ENCODE assay signal across 8 cellular contexts in the genomic region with DNA sequence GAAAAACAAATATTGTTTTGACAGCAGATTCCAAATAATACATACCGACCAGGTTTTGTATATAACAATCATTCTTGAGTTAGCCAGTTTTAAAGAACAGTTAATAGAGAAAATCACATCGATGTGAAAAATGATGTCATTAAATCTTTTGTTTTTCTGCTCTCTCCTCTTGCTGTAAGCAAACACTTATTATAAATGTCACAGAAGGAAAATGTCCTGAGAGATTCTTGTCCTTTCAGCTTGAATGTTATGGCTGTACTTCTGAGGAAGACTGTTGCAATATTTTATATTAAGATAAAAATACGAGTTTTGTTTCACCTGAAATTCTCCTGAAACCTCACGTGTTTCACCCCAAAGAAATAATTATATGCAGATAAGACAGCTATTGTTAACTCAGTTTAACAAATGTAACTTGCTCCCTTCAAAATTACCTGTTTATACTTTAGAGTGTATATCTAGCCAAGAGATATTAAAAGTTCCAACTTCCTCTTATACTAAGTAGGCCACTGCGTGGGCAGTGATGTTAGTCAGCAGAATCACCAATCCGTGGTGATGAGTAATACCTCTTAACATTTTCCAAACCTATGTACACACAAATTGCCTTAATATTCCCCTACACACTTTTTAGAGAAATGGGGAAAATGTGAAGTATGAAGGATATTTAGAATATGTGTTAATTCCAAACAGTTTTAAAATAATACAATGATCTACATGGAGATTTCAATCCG.
A peak's percentile ranks its signal among the peaks of the same experiment; 100 is the strongest.
DNase-seq lines count a peak whose midpoint lies in the region; ATAC-seq and TF ChIP-seq lines count a peak whose summit lies in the region.

No MANE protein-coding gene starts in this region.

- H3K36me3 ChIP-seq in lung (ENCODE audit: control insufficient read depth in 2 of 2, insufficient read depth in 2 of 2, low read length in 2 of 2), result no peaks in the 10 kb centered on the region

- H3K27ac ChIP-seq in lung (ENCODE audit: low read depth in 1 of 2, low read length in 1 of 2), result no peak overlapping the region

- H3K36me3 Mint-ChIP-seq in activated T-helper 1 cell treated with anti-CD3 and anti-CD28 coated beads, Interleukin-12 subunit alpha, Interleukin-12 subunit beta, Interleukin-2, Interleukin-4 antibody, amounts not matched to agents 30 ng/mL and 10 ng/mL and 1 ng/mL, durations not matched to agents 14 hours and 24 hours and 36 hours (ENCODE audit: low read depth), result peaks cover 3% of the 10 kb centered on the region

- H3K9me3 ChIP-seq in lung (ENCODE audit: control insufficient read depth in 2 of 2, insufficient read depth in 1 of 2, low read length in 1 of 2), result peaks cover 0 to 4% of the 10 kb centered on the region in 2 donors

- peak overlapping the region; percentile 41 for H3K27ac Mint-ChIP-seq in activated T-helper 1 cell treated with anti-CD3 and anti-CD28 coated beads, Interleukin-12 subunit alpha, Interleukin-12 subunit beta, Interleukin-2, Interleukin-4 antibody, amounts not matched to agents 30 ng/mL and 10 ng/mL and 1 ng/mL, durations not matched to agents 14 hours and 24 hours and 36 hours

- peak overlapping the region; percentile 51 for H3K4me3 Mint-ChIP-seq in activated T-helper 1 cell treated with anti-CD3 and anti-CD28 coated beads, Interleukin-12 subunit alpha, Interleukin-12 subunit beta, Interleukin-2, Interleukin-4 antibody, amounts not matched to agents 30 ng/mL and 10 ng/mL and 1 ng/mL, durations not matched to agents 14 hours and 24 hours and 36 hours

- intact Hi-C loops in activated T-helper 1 cell treated with anti-CD3 and anti-CD28 coated beads, Interleukin-12 subunit alpha, Interleukin-12 subunit beta, Interleukin-2, Interleukin-4 antibody, amounts not matched to agents 30 ng/mL and 10 ng/mL and 1 ng/mL, durations not matched to agents 14 hours and 24 hours and 36 hours (cut with micrococcal nuclease), result loop anchor here (2.0 to 5.0 kb wide), 2 partner anchors 101 to 323 kb away; no protein-coding TSS in a partner anchor

- peaks cover 14% of the 10 kb centered on the region for H3K9me3 Mint-ChIP-seq in activated T-helper 1 cell treated with anti-CD3 and anti-CD28 coated beads, Interleukin-12 subunit alpha, Interleukin-12 subunit beta, Interleukin-2, Interleukin-4 antibody, amounts not matched to agents 30 ng/mL and 10 ng/mL and 1 ng/mL, durations not matched to agents 14 hours and 24 hours and 36 hours

- no peaks in the 10 kb centered on the region for H3K27me3 ChIP-seq in lung (ENCODE audit: control insufficient read depth, insufficient read depth)

- peaks cover 24% of the 10 kb centered on the region for H3K4me1 Mint-ChIP-seq in activated T-helper 1 cell treated with anti-CD3 and anti-CD28 coated beads, Interleukin-12 subunit alpha, Interleukin-12 subunit beta, Interleukin-2, Interleukin-4 antibody, amounts not matched to agents 30 ng/mL and 10 ng/mL and 1 ng/mL, durations not matched to agents 14 hours and 24 hours and 36 hours (ENCODE audit: low read depth)

- DNase-seq in DMS53 (lab: John Stamatoyannopoulos, UW) (peak; percentile 74), lung (ENCODE audit: low spot score) (no peak), NCI-H1694 treated with DMSO at 0.1 percent for 48 hours (lab: John Stamatoyannopoulos, UW) (no peak), pons (ENCODE audit: low spot score) (no peak)
- no peak for DNase-seq in activated T-helper 1 cell treated with anti-CD3 and anti-CD28 coated beads, Interleukin-12 subunit alpha, Interleukin-12 subunit beta, Interleukin-2, Interleukin-4 antibody, amounts not matched to agents 30 ng/mL and 10 ng/mL and 1 ng/mL, durations not matched to agents 14 hours and 24 hours and 36 hours (ENCODE audit: low spot score)

- WGBS in lung, 2 donors, result 49 to 68% methylated on average over 7 of the region's 7 CpGs

- H3K4me3 ChIP-seq in lung, result no peak overlapping the region

- ATAC-seq in HG02885 (IDR thresholded peaks at IDR 0.05; ENCODE audit: poor library complexity, unreplicated experiment) (peak; percentile 75), lung (ENCODE audit: insufficient read depth, low FRiP score) (peak; percentile 92), HG03095 (IDR thresholded peaks at IDR 0.05; ENCODE audit: unreplicated experiment) (no peak), HG02763 (IDR thresholded peaks at IDR 0.05; ENCODE audit: unreplicated experiment) (no peak)

- H3K4me1 ChIP-seq in lung (ENCODE audit: control insufficient read depth in 2 of 2, insufficient read depth in 2 of 2, low read length in 2 of 2), result no peaks in the 10 kb centered on the region

- H3K27me3 Mint-ChIP-seq in activated T-helper 1 cell treated with anti-CD3 and anti-CD28 coated beads, Interleukin-12 subunit alpha, Interleukin-12 subunit beta, Interleukin-2, Interleukin-4 antibody, amounts not matched to agents 30 ng/mL and 10 ng/mL and 1 ng/mL, durations not matched to agents 14 hours and 24 hours and 36 hours (ENCODE audit: insufficient read depth), result no peaks in the 10 kb centered on the region

- TF ChIP-seq CTCF in lung (IDR thresholded peaks at IDR 0.05; ENCODE audit: control extremely low read depth, extremely low read depth), result no peak

Comparison
In these comparisons a context has a peak if more than half of its experiments do, and no peak if none do; other contexts are left out.
1. ATAC-seq: peak in HG02885 (single experiment) and lung (single experiment); none in HG03095 (single experiment) and HG02763 (single experiment).